Comparison of ENCODE assay signal across 1 cellular context in genomic region chr2:118837067-118837466, GRCh38.
TF ChIP-seq lines count a peak whose summit lies in the region.

No MANE protein-coding gene starts in this region.

TF ChIP-seq in WTC11, 78 proteins besides CTCF, POLR2A, EP300 and RAD21 (continued from another document):
- TF ChIP-seq ATF6 (CRISPR knock-in tag; IDR thresholded peaks at IDR 0.05) (no peak), SMAD3 (CRISPR knock-in tag; IDR thresholded peaks at IDR 0.05; ENCODE audit: borderline replicate concordance) (no peak), USF2 (CRISPR knock-in tag; IDR thresholded peaks at IDR 0.05) (no peak), PRRX2 (CRISPR knock-in tag; IDR thresholded peaks at IDR 0.05) (no peak), NFE2L1 (CRISPR knock-in tag; IDR thresholded peaks at IDR 0.05) (no peak)
TF ChIP-seq in WTC11: peak in this region for 0.
